ENCODE assay signal across 24 cellular contexts in the genomic region with DNA sequence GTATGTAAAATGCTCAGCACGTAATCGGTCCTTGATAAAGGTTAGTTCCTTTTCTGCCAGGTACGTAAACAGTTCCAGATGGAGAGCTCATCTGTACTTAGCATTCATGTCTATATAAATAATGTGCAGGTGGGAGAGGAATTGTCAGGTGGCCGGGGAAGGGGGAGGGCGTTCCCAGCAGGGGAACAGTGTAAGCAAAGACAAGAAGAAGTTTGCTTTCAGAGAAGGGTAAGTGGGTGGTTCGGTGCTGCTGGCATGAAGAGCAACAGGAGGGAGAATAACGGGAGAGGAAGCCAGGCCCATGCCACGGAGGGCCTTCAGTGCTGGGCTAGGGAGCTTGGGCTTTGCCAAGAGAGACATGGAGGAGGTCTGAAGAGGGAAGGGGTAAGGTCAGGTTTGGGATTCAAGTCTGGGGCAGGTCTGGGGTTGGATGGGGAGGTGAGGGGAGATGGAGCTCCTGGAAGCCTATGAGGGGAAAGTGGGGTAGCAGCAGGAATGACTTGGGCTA. TPM values are rescaled to one million over a fixed set of nuclear protein-coding genes. Genes with fewer than 3 reads are reported as not detected.
DNase-seq lines count a peak whose midpoint lies in the region; ATAC-seq and TF ChIP-seq lines count a peak whose summit lies in the region.
"Had no signal": no experiment of that assay in that cellular context is flagged by ENCODE, and none has a peak within 500 bp of the region (broad histone marks: within the 10 kb centered on the region; RNA-seq: fewer than 3 reads in every experiment).

No MANE protein-coding gene starts in this region.

- intact Hi-C loops in Right ventricle myocardium superior (cut with DNase I) (no loop called here), heart right ventricle (cut with DNase I) (loop anchor here in 1 of 10 donors (10.0 kb wide), 1 partner anchor 477 kb away; no protein-coding TSS in a partner anchor), posterior vena cava (cut with DNase I) (no loop called here)

- no peaks in the 10 kb centered on the region for H3K9me3 ChIP-seq in heart right ventricle
- H3K9me3 ChIP-seq: BE2C, esophagus muscularis mucosa, gastrocnemius medialis had no signal

- DNase-seq in Right ventricle myocardium superior: peak; percentile 17
- DNase-seq in heart right ventricle: no peak
- DNase-seq in NCI-H2029 treated with DMSO at 0.1 percent for 48 hours (lab: John Stamatoyannopoulos, UW): peak; percentile 75
- peak; percentile 93 for DNase-seq in NCI-H748 (lab: John Stamatoyannopoulos, UW; ENCODE audit: unreplicated experiment)
- DNase-seq in posterior vena cava (ENCODE audit: low spot score): peak; percentile 47
- DNase-seq in NCI-H446 (lab: John Stamatoyannopoulos, UW): no peak
- DNase-seq in cerebellum (ENCODE audit: low spot score): no peak
- DNase-seq: activated CD4-positive, alpha-beta T cell treated with anti-CD3 and anti-CD28 coated beads, Interleukin-2, amount 10 ng/mL, durations not matched to agents 7 days and 5 days; BE2C; gastrocnemius medialis; H9; nephron progenitor cell; stimulated activated CD4-positive, alpha-beta T cell treated with anti-CD3 and anti-CD28 coated beads, Interleukin-4, amount 100 ng/mL, for 4 hours; stimulated activated naive CD4-positive, alpha-beta T cell; T-helper 9 cell; WERI-Rb-1 had no signal

- no peak overlapping the region for H3K27ac ChIP-seq in heart right ventricle
- H3K27ac ChIP-seq: coronary artery, esophagus muscularis mucosa, gastrocnemius medialis, parathyroid adenoma, RWPE1, WERI-Rb-1 had no signal

- H3K36me3 ChIP-seq in heart right ventricle: no peaks in the 10 kb centered on the region
- H3K36me3 ChIP-seq: BE2C, esophagus muscularis mucosa, gastrocnemius medialis, WERI-Rb-1 had no signal

- H3K4me1 ChIP-seq in heart right ventricle: no peaks in the 10 kb centered on the region
- H3K4me1 ChIP-seq: BE2C, esophagus muscularis mucosa, gastrocnemius medialis had no signal

- H3K27me3 ChIP-seq in heart right ventricle: peaks cover 0 to 15% (median 0%) of the 10 kb centered on the region in 7 donors
- H3K27me3 ChIP-seq: BE2C, esophagus muscularis mucosa, gastrocnemius medialis had no signal

- no peak for TF ChIP-seq CTCF in heart right ventricle (IDR thresholded peaks at IDR 0.05)

- ATAC-seq in Right ventricle myocardium superior (ENCODE audit: poor library complexity): no peak
- ATAC-seq in heart right ventricle: no peak
- ATAC-seq in HG02642 (IDR thresholded peaks at IDR 0.05; ENCODE audit: poor library complexity, unreplicated experiment): no peak
- ATAC-seq: sciatic nerve had no signal

- no peak overlapping the region for H3K4me3 ChIP-seq in heart right ventricle
- H3K4me3 ChIP-seq: coronary artery, esophagus muscularis mucosa, gastrocnemius medialis, lung had no signal

- 81 to 84% methylated on average over 8 of the region's 8 CpGs for WGBS in heart right ventricle, 2 donors

RNA-seq across cellular contexts. Expression of a gene that starts 11.4 kb away (rescaled TPM):
- total RNA-seq in Right ventricle myocardium superior (20.0 TPM), heart right ventricle (10 to 100 TPM in 1 of 10 donors, 1 to 10 TPM in 9; 5.1 to 12.0 (median 8.1) TPM), posterior vena cava (10 to 100 TPM; 39.2 to 59.3 TPM), cerebellum (11.0 TPM)
- polyA plus RNA-seq in heart right ventricle: 1 to 10 TPM; 5.3 to 6.7 TPM
- total RNA-seq: activated CD4-positive, alpha-beta T cell treated with anti-CD3 and anti-CD28 coated beads, Interleukin-2, amount 10 ng/mL, durations not matched to agents 7 days and 5 days; bronchial epithelial cell; H9 had no signal

Comparison
In these comparisons a context has a peak if more than half of its experiments do, and no peak if none do; other contexts are left out.
1. DNase-seq: peak in Right ventricle myocardium superior (single experiment), NCI-H2029 treated with DMSO at 0.1 percent for 48 hours (single experiment), NCI-H748 (single experiment) and posterior vena cava (single experiment); none in heart right ventricle (0 of 2), NCI-H446 (0 of 2) and cerebellum (single experiment).